Comparison of ENCODE assay signal across 22 cellular contexts in genomic region chr7:157976406-157976805, GRCh38.
DNase-seq lines count a peak whose midpoint lies in the region; ATAC-seq, FAIRE-seq and TF ChIP-seq lines count a peak whose summit lies in the region.
"Had no signal": no experiment of that assay in that cellular context is flagged by ENCODE, and none has a peak within 500 bp of the region (broad histone marks: within the 10 kb centered on the region; RNA-seq: fewer than 3 reads in every experiment).

No MANE protein-coding gene starts in this region.

- H3K27ac ChIP-seq in kidney (ENCODE audit: low read depth in 2 of 2, low read length in 2 of 2) (no peak overlapping the region), osteoblast (ENCODE audit: low read depth, low read length) (no peak overlapping the region), upper lobe of right lung (no peak overlapping the region), SJCRH30 (no peak overlapping the region)
- H3K27ac ChIP-seq: 22Rv1, BLaER1, C4-2B, GM23248 had no signal

- no peak overlapping the region for H3K4me2 ChIP-seq in osteoblast (ENCODE audit: insufficient read depth, low read length)
- H3K4me2 ChIP-seq: BLaER1 had no signal

- H3K9ac ChIP-seq in kidney (ENCODE audit: low read length in 2 of 2), result no peak overlapping the region
- H3K9ac ChIP-seq: BLaER1, GM23248 had no signal

- FAIRE-seq in kidney (lab: Jason Lieb, UNC), result no peak
- FAIRE-seq: A204.1, GM12891, GM18507 had no signal

- H2AFZ ChIP-seq in osteoblast (ENCODE audit: low read length), result no peak overlapping the region
- H2AFZ ChIP-seq: GM23248 had no signal

- no peak for ATAC-seq in upper lobe of right lung
- ATAC-seq: CD8-positive, alpha-beta T cell had no signal

- peaks cover 0 to 11% of the 10 kb centered on the region in 2 donors for H3K9me3 ChIP-seq in kidney (ENCODE audit: control insufficient read depth in 1 of 2, low read length in 2 of 2)
- H3K9me3 ChIP-seq in osteoblast (ENCODE audit: low read depth, low read length), result peaks cover 3% of the 10 kb centered on the region
- H3K9me3 ChIP-seq in upper lobe of right lung, result peaks cover 13% of the 10 kb centered on the region
- no peaks in the 10 kb centered on the region for H3K9me3 ChIP-seq in SJCRH30 (replicated peaks)
- H3K9me3 ChIP-seq: Caco-2 had no signal

- intact Hi-C loops in kidney (cut with DNase I), result no loop called here
- intact Hi-C loops in upper lobe of right lung (cut with DNase I), result no loop called here

- no peaks in the 10 kb centered on the region for H3K4me1 ChIP-seq in kidney (ENCODE audit: control insufficient read depth in 1 of 2, insufficient read depth in 1 of 2, low read depth in 1 of 2, low read length in 2 of 2)
- H3K4me1 ChIP-seq in osteoblast (ENCODE audit: insufficient read depth, low read length), result no peaks in the 10 kb centered on the region
- H3K4me1 ChIP-seq in upper lobe of right lung, result no peaks in the 10 kb centered on the region
- H3K4me1 ChIP-seq in SJCRH30, result no peaks in the 10 kb centered on the region
- H3K4me1 ChIP-seq: BLaER1, Caco-2 had no signal

- TF ChIP-seq CTCF in kidney (IDR thresholded peaks at IDR 0.05; ENCODE audit: borderline replicate concordance, extremely low read depth, insufficient read depth) (no peak), osteoblast (IDR thresholded peaks at IDR 0.05; ENCODE audit: extremely low read depth, low read depth, low read length) (no peak), upper lobe of right lung (IDR thresholded peaks at IDR 0.05) (no peak)

- H3K27me3 ChIP-seq in osteoblast (ENCODE audit: insufficient read depth, low read length), result no peaks in the 10 kb centered on the region
- H3K27me3 ChIP-seq in upper lobe of right lung, result no peaks in the 10 kb centered on the region
- peaks cover 7% of the 10 kb centered on the region; the same call in 1 of the 2 replicates for H3K27me3 ChIP-seq in SJCRH30
- H3K27me3 ChIP-seq: BLaER1 had no signal

- H3K36me3 ChIP-seq in kidney (ENCODE audit: control insufficient read depth in 1 of 2, insufficient read depth in 2 of 2, low read length in 2 of 2) (no peaks in the 10 kb centered on the region), osteoblast (ENCODE audit: insufficient read depth, low read length) (no peaks in the 10 kb centered on the region), upper lobe of right lung (no peaks in the 10 kb centered on the region), SJCRH30 (no peaks in the 10 kb centered on the region)

- no peaks in the 10 kb centered on the region for H3K79me2 ChIP-seq in osteoblast (ENCODE audit: insufficient read depth, low read length)

- no peaks in the 10 kb centered on the region for H4K20me1 ChIP-seq in osteoblast (ENCODE audit: insufficient read depth, low read length)
- H4K20me1 ChIP-seq: BLaER1 had no signal

- no peak overlapping the region for H3K4me3 ChIP-seq in kidney (ENCODE audit: low read length in 2 of 2)
- no peak overlapping the region for H3K4me3 ChIP-seq in osteoblast (ENCODE audit: insufficient read depth, low read length)
- H3K4me3 ChIP-seq in upper lobe of right lung, result no peak overlapping the region
- H3K4me3 ChIP-seq in SJCRH30, result no peak overlapping the region
- H3K4me3 ChIP-seq: BLaER1, GM23248 had no signal

- DNase-seq in activated effector memory CD4-positive, alpha-beta T cell treated with anti-CD3 and anti-CD28 coated beads, Interleukin-2, amount 50 U/mL, for 16 hours, result peak; percentile 50
- DNase-seq in activated effector memory CD4-positive, alpha-beta T cell treated with Interleukin-2 at 50 U/mL for 16 hours, result no peak
- DNase-seq in kidney (peak; percentile 46), osteoblast (ENCODE audit: insufficient read length, low spot score, missing footprints) (peak; percentile 14), upper lobe of right lung (peak; percentile 52), DMS53 (lab: John Stamatoyannopoulos, UW) (no peak), SJCRH30 (no peak), NCI-H1105 (lab: John Stamatoyannopoulos, UW) (no peak)
- DNase-seq: Caco-2; CD4-positive, CD25-positive, alpha-beta regulatory T cell; CD8-positive, alpha-beta T cell; DMS153; DMS79; EL; GF-D8; GM23248 had no signal

Comparison
In these comparisons a context has a peak if more than half of its experiments do, and no peak if none do; other contexts are left out.
1. DNase-seq: peak in activated effector memory CD4-positive, alpha-beta T cell treated with anti-CD3 and anti-CD28 coated beads, Interleukin-2, amount 50 U/mL, for 16 hours (single experiment), kidney (single experiment), osteoblast (single experiment) and upper lobe of right lung (single experiment); none in activated effector memory CD4-positive, alpha-beta T cell treated with Interleukin-2 at 50 U/mL for 16 hours (single experiment), DMS53 (single experiment), SJCRH30 (0 of 2) and NCI-H1105 (single experiment).